ENCODE assay signal across 37 cellular contexts in genomic region chr11:110141812-110142211, GRCh38.
"Had no signal": no experiment of that assay in that cellular context is flagged by ENCODE, and none has a peak within 500 bp of the region (broad histone marks: within the 10 kb centered on the region; RNA-seq: fewer than 3 reads in every experiment).

No MANE protein-coding gene starts in this region.

- H3K4me3 Mint-ChIP-seq: activated B cell treated with CpG ODN at 0.5 μM for 24 hours; activated CD4-positive, alpha-beta memory T cell treated with anti-CD3 and anti-CD28 coated beads, Interleukin-2, amount 10 ng/mL, durations not matched to agents 7 days and 5 days; activated CD8-positive, alpha-beta memory T cell treated with anti-CD3 and anti-CD28 coated beads, Interleukin-2, amount 10 ng/mL, durations not matched to agents 7 days and 5 days; activated naive CD8-positive, alpha-beta T cell treated with anti-CD3 and anti-CD28 coated beads for 36 hours; activated T-helper 17 cell treated with anti-CD3 and anti-CD28 coated beads, Interleukin-2, amount 50 U/mL, for 72 hours had no signal

- H3K4me1 ChIP-seq: ascending aorta had no signal

- H3K9me3 ChIP-seq: ascending aorta had no signal

- DNase-seq: activated B cell treated with CpG ODN at 0.5 μM for 24 hours; activated CD4-positive, alpha-beta memory T cell treated with anti-CD3 and anti-CD28 coated beads, Interleukin-2, amount 10 ng/mL, durations not matched to agents 7 days and 5 days; activated CD4-positive, alpha-beta T cell treated with anti-CD3 and anti-CD28 coated beads for 4 hours; activated CD4-positive, alpha-beta T cell treated with anti-CD3 and anti-CD28 coated beads, Interleukin-2, amount 50 U/mL, for 1 hour; activated CD4-positive, CD25-positive, alpha-beta regulatory T cell treated with anti-CD3 and anti-CD28 coated beads, Interleukin-2, amount 50 U/mL, for 72 hours; activated CD8-positive, alpha-beta memory T cell treated with anti-CD3 and anti-CD28 coated beads for 24 hours; activated CD8-positive, alpha-beta memory T cell treated with anti-CD3 and anti-CD28 coated beads, Interleukin-2, amount 10 ng/mL, durations not matched to agents 7 days and 5 days; activated CD8-positive, alpha-beta memory T cell treated with anti-CD3 and anti-CD28 coated beads, Interleukin-2, amount 50 U/mL, for 48 hours; activated effector memory CD4-positive, alpha-beta T cell treated with anti-CD3 and anti-CD28 coated beads, Interleukin-2, amount 50 U/mL, for 16 hours; activated naive CD4-positive, alpha-beta T cell; activated naive CD4-positive, alpha-beta T cell treated with anti-CD3 and anti-CD28 coated beads, Interleukin-2, amount 50 U/mL, for 16 hours; activated naive CD8-positive, alpha-beta T cell treated with anti-CD3 and anti-CD28 coated beads for 36 hours; activated T-cell treated with anti-CD3 and anti-CD28 coated beads, Interleukin-2, amount 50 U/mL, for 48 hours; amygdala; caudate nucleus; NCI-H1092 treated with DMSO at 0.1 percent for 48 hours; NCI-H1417; NCI-H146; NCI-H187; NCI-H2029 treated with DMSO at 0.1 percent for 48 hours; NCI-H2107; NCI-H2171; NCI-H510A; NCI-H526; NCI-H748 treated with DMSO at 0.1 percent for 48 hours; NK-92 treated with Interleukin-12 subunit alpha and Interleukin-12 subunit beta, amount 100 ng/mL, for 24 hours; Right ventricle myocardium superior; SW 1271; T-helper 1 cell; T-helper 2 cell; T-helper 9 cell had no signal

- H3K36me3 Mint-ChIP-seq: activated CD8-positive, alpha-beta memory T cell treated with anti-CD3 and anti-CD28 coated beads, Interleukin-2, amount 10 ng/mL, durations not matched to agents 7 days and 5 days; activated naive CD8-positive, alpha-beta T cell treated with anti-CD3 and anti-CD28 coated beads for 36 hours had no signal

- H3K27me3 ChIP-seq: ascending aorta had no signal

- H3K27ac Mint-ChIP-seq: activated B cell treated with CpG ODN at 0.5 μM for 24 hours; activated CD4-positive, alpha-beta memory T cell treated with anti-CD3 and anti-CD28 coated beads, Interleukin-2, amount 10 ng/mL, durations not matched to agents 7 days and 5 days; activated CD8-positive, alpha-beta memory T cell treated with anti-CD3 and anti-CD28 coated beads, Interleukin-2, amount 10 ng/mL, durations not matched to agents 7 days and 5 days; activated naive CD8-positive, alpha-beta T cell treated with anti-CD3 and anti-CD28 coated beads for 36 hours; activated T-helper 17 cell treated with anti-CD3 and anti-CD28 coated beads, Interleukin-2, amount 50 U/mL, for 72 hours had no signal

- ATAC-seq: activated CD8-positive, alpha-beta memory T cell treated with anti-CD3 and anti-CD28 coated beads, Interleukin-2, amount 10 ng/mL, durations not matched to agents 7 days and 5 days; activated T-helper 17 cell treated with anti-CD3 and anti-CD28 coated beads, Interleukin-2, amount 50 U/mL, for 72 hours had no signal

- H3K4me3 ChIP-seq: ascending aorta, PC-9 had no signal

- H3K9me3 Mint-ChIP-seq: activated B cell treated with CpG ODN at 0.5 μM for 24 hours; activated CD4-positive, alpha-beta memory T cell treated with anti-CD3 and anti-CD28 coated beads, Interleukin-2, amount 10 ng/mL, durations not matched to agents 7 days and 5 days; activated naive CD8-positive, alpha-beta T cell treated with anti-CD3 and anti-CD28 coated beads for 36 hours had no signal

- H3K4me1 Mint-ChIP-seq: activated B cell treated with CpG ODN at 0.5 μM for 24 hours; activated CD4-positive, alpha-beta memory T cell treated with anti-CD3 and anti-CD28 coated beads, Interleukin-2, amount 10 ng/mL, durations not matched to agents 7 days and 5 days; activated CD8-positive, alpha-beta memory T cell treated with anti-CD3 and anti-CD28 coated beads, Interleukin-2, amount 10 ng/mL, durations not matched to agents 7 days and 5 days; activated naive CD8-positive, alpha-beta T cell treated with anti-CD3 and anti-CD28 coated beads for 36 hours; activated T-helper 17 cell treated with anti-CD3 and anti-CD28 coated beads, Interleukin-2, amount 50 U/mL, for 72 hours had no signal

- H3K27ac ChIP-seq: ascending aorta, KMS-11, RWPE1, VCaP had no signal
